ENCODE assay signal across 11 cellular contexts in the genomic region with DNA sequence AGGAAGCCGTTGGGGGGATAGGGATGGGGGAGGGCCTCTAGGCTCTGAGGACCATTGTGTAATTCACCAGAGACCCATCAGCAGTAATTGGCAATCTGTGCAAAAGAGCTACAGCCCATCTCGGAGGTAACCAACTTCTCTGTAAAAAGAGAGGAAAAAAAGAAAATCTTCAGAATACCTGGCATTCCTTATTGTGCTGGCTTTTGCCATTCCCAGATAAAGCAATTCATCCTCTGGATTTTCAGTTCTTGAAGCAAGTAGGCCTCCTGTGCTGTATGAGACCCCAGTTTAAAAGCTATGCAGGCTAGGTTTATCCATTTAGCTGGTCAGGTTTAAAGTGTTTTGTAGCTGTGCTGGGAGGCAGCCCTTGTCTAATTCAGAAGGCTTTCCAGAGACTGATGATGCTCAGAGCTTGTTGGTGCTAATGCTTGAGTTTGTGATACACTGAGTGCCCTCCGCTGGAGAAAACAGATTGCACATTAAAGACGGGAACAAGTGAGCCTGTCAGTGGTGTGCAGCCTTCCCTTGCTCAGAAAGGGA. TPM values are rescaled to one million over a fixed set of nuclear protein-coding genes. Genes with fewer than 3 reads are reported as not detected.
A peak's percentile ranks its signal among the peaks of the same experiment; 100 is the strongest.
DNase-seq lines count a peak whose midpoint lies in the region; ATAC-seq, FAIRE-seq and TF ChIP-seq lines count a peak whose summit lies in the region.
"Had no signal": no experiment of that assay in that cellular context is flagged by ENCODE, and none has a peak within 500 bp of the region (broad histone marks: within the 10 kb centered on the region; RNA-seq: fewer than 3 reads in every experiment).

A gene (minus strand): TSS at position 446 of the 540 bp plus-strand sequence.

- TF ChIP-seq CTCF in BE2C (IDR thresholded peaks at IDR 0.05; ENCODE audit: low read depth, low read length) (peak; percentile 47), astrocyte of the cerebellum (IDR thresholded peaks at IDR 0.05; ENCODE audit: low read depth, low read length, missing control alignments) (peak; percentile 37)
- no peak for TF ChIP-seq CTCF in CD4-positive, alpha-beta T cell (IDR thresholded peaks at IDR 0.05)

- FAIRE-seq in islet of Langerhans (lab: Jason Lieb, UNC) = peak; percentile 85

- H3K9me3 Mint-ChIP-seq in stimulated activated effector memory CD8-positive, alpha-beta T cell treated with anti-CD3 and anti-CD28 coated beads, Interleukin-12 subunit alpha, Interleukin-12 subunit beta, amount 100 ng/mL, for 72 hours = peaks cover 21% of the 10 kb centered on the region
- H3K9me3 Mint-ChIP-seq in CD4-positive, alpha-beta T cell = peaks cover 6% of the 10 kb centered on the region

- H3K4me3 ChIP-seq in BE2C (ENCODE audit: low read depth, low read length) (no peak within 1 kb of the TSS), astrocyte of the cerebellum (ENCODE audit: low read depth, low read length) (no peak within 1 kb of the TSS)
- H3K4me3 ChIP-seq: mucosa of descending colon had no signal

- intact Hi-C loops in CD4-positive, alpha-beta T cell (cut with DNase I, micrococcal nuclease) = no loop called here

- CTCF ChIA-PET in CD4-positive, alpha-beta T cell (lab: Charles Lee) = no interaction called here

- no peaks in the 10 kb centered on the region for H3K36me3 ChIP-seq in BE2C

- POLR2A ChIA-PET in CD4-positive, alpha-beta T cell (lab: Charles Lee) = no interaction called here

- H3K27ac ChIP-seq in CD4-positive, alpha-beta T cell (ENCODE audit: low read depth, low read length) = no peak within 1 kb of the TSS

- H3K27me3 ChIP-seq in BE2C = no peaks in the 10 kb centered on the region
- no peaks in the 10 kb centered on the region for H3K27me3 ChIP-seq in CD4-positive, alpha-beta T cell (ENCODE audit: control insufficient read depth, insufficient read depth, low read length)

- no peaks in the 10 kb centered on the region for H3K4me1 Mint-ChIP-seq in stimulated activated effector memory CD8-positive, alpha-beta T cell treated with anti-CD3 and anti-CD28 coated beads, Interleukin-12 subunit alpha, Interleukin-12 subunit beta, amount 100 ng/mL, for 72 hours
- H3K4me1 Mint-ChIP-seq in CD4-positive, alpha-beta T cell (ENCODE audit: low read depth) = no peaks in the 10 kb centered on the region
- H3K4me1 Mint-ChIP-seq: CD4-positive, CD25-positive, alpha-beta regulatory T cell; central memory CD8-positive, alpha-beta T cell had no signal

- H3K9me3 ChIP-seq in BE2C = no peaks in the 10 kb centered on the region
- H3K9me3 ChIP-seq in CD4-positive, alpha-beta T cell (ENCODE audit: control insufficient read depth, low read length) = no peaks in the 10 kb centered on the region
- H3K9me3 ChIP-seq: mucosa of descending colon had no signal

- H3K36me3 Mint-ChIP-seq in stimulated activated effector memory CD8-positive, alpha-beta T cell treated with anti-CD3 and anti-CD28 coated beads, Interleukin-12 subunit alpha, Interleukin-12 subunit beta, amount 100 ng/mL, for 72 hours = no peaks in the 10 kb centered on the region
- no peaks in the 10 kb centered on the region for H3K36me3 Mint-ChIP-seq in CD4-positive, alpha-beta T cell (ENCODE audit: low read depth)
- H3K36me3 Mint-ChIP-seq: CD4-positive, CD25-positive, alpha-beta regulatory T cell had no signal

- no peak within 1 kb of the TSS for H3K27ac Mint-ChIP-seq in stimulated activated effector memory CD8-positive, alpha-beta T cell treated with anti-CD3 and anti-CD28 coated beads, Interleukin-12 subunit alpha, Interleukin-12 subunit beta, amount 100 ng/mL, for 72 hours
- H3K27ac Mint-ChIP-seq in CD4-positive, alpha-beta T cell = no peak within 1 kb of the TSS
- H3K27ac Mint-ChIP-seq: CD4-positive, CD25-positive, alpha-beta regulatory T cell had no signal

- DNase-seq in BE2C = peak; percentile 32
- peak; percentile 56 for DNase-seq in NCI-H146 (lab: John Stamatoyannopoulos, UW)
- no peak for DNase-seq in astrocyte of the cerebellum (ENCODE audit: low read depth)
- no peak for DNase-seq in stimulated activated effector memory CD8-positive, alpha-beta T cell treated with anti-CD3 and anti-CD28 coated beads, Interleukin-12 subunit alpha, Interleukin-12 subunit beta, amount 100 ng/mL, for 72 hours (ENCODE audit: low spot score in 2 of 2)
- DNase-seq in CD4-positive, alpha-beta T cell = no peak
- DNase-seq: CD4-positive, CD25-positive, alpha-beta regulatory T cell; mucosa of descending colon had no signal

- H3K4me3 Mint-ChIP-seq in stimulated activated effector memory CD8-positive, alpha-beta T cell treated with anti-CD3 and anti-CD28 coated beads, Interleukin-12 subunit alpha, Interleukin-12 subunit beta, amount 100 ng/mL, for 72 hours = no peak within 1 kb of the TSS
- no peak within 1 kb of the TSS for H3K4me3 Mint-ChIP-seq in CD4-positive, alpha-beta T cell
- H3K4me3 Mint-ChIP-seq: CD4-positive, CD25-positive, alpha-beta regulatory T cell; central memory CD8-positive, alpha-beta T cell had no signal

- H3K27me3 Mint-ChIP-seq in CD4-positive, alpha-beta T cell = no peaks in the 10 kb centered on the region
- H3K27me3 Mint-ChIP-seq: CD4-positive, CD25-positive, alpha-beta regulatory T cell; central memory CD8-positive, alpha-beta T cell had no signal

- H3K4me1 ChIP-seq in BE2C = no peaks in the 10 kb centered on the region

- in situ Hi-C loops in astrocyte of the cerebellum (cut with HindIII; ENCODE audit: low sequenced_read_pairs) = no loop called here

- ATAC-seq in stimulated activated effector memory CD8-positive, alpha-beta T cell treated with anti-CD3 and anti-CD28 coated beads, Interleukin-12 subunit alpha, Interleukin-12 subunit beta, amount 100 ng/mL, for 72 hours = no peak
- ATAC-seq in CD4-positive, alpha-beta T cell (ENCODE audit: poor library complexity) = no peak
- ATAC-seq in HG02588 (IDR thresholded peaks at IDR 0.05; ENCODE audit: unreplicated experiment) = no peak
- no peak for ATAC-seq in HG03095 (IDR thresholded peaks at IDR 0.05; ENCODE audit: unreplicated experiment)
- ATAC-seq: mucosa of descending colon had no signal

RNA-seq across cellular contexts. Expression of the gene that starts here (rescaled TPM):
- 0.48 TPM for polyA plus RNA-seq in BE2C (2012; ENCODE audit: insufficient read depth, insufficient read length, low read depth)
- not detected for total RNA-seq in CD4-positive, alpha-beta T cell
- total RNA-seq: CD4-positive, CD25-positive, alpha-beta regulatory T cell had no signal
- polyA plus RNA-seq: CD4-positive, CD25-positive, alpha-beta regulatory T cell had no signal

Comparison
In these comparisons a context has a peak if more than half of its experiments do, and no peak if none do; other contexts are left out.
1. DNase-seq: peak in BE2C (single experiment) and NCI-H146 (single experiment); none in astrocyte of the cerebellum (single experiment), stimulated activated effector memory CD8-positive, alpha-beta T cell treated with anti-CD3 and anti-CD28 coated beads, Interleukin-12 subunit alpha, Interleukin-12 subunit beta, amount 100 ng/mL, for 72 hours (0 of 2) and CD4-positive, alpha-beta T cell (0 of 10).